ENCODE assay signal across 26 cellular contexts in the genomic region with DNA sequence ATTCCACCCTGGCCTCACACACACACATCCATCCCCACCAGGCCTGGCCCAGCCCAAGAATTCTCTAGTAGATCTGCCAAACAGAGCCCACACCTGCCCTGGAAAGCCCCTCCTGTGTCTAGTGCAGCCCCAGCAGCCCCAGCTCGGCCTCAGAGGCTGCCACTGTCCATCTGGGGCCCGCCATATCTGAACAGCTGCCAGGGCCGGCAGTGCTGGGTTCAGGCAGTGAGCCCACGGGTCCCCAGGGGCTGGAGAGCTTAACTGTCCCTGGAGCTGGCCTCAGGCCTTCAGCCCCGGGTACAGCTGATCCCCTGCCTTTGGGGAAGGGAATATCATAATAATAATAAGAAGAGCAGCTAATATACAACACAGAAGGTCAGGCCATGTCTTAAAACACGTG. TPM values are rescaled to one million over a fixed set of nuclear protein-coding genes. Genes with fewer than 3 reads are reported as not detected.
"Had no signal": no experiment of that assay in that cellular context is flagged by ENCODE, and none has a peak within 500 bp of the region (broad histone marks: within the 10 kb centered on the region; RNA-seq: fewer than 3 reads in every experiment).

No MANE protein-coding gene starts in this region.

- H3K27ac Mint-ChIP-seq: activated CD4-positive, alpha-beta memory T cell treated with anti-CD3 and anti-CD28 coated beads for 36 hours; activated naive CD8-positive, alpha-beta T cell; endodermal cell; mesothelial cell of epicardium; stimulated activated naive CD8-positive, alpha-beta T cell treated with anti-CD3 and anti-CD28 coated beads, Interleukin-15, Interleukin-2, amounts not matched to agents 100 ng/mL and 50 ng/mL, for 24 hours; WTC11 had no signal

- H3K9me3 ChIP-seq: prostate gland had no signal

- H3K4me1 ChIP-seq: prostate gland had no signal

- H3K27ac ChIP-seq: dorsolateral prefrontal cortex, prostate gland, tibial nerve had no signal

- H3K4me3 ChIP-seq: dorsolateral prefrontal cortex, lung, prostate gland, tibial nerve had no signal

- H3K36me3 Mint-ChIP-seq: activated CD4-positive, alpha-beta memory T cell treated with anti-CD3 and anti-CD28 coated beads for 36 hours; activated naive CD8-positive, alpha-beta T cell; mesothelial cell of epicardium had no signal

- ATAC-seq: left lobe of liver, right cardiac atrium, WTC11 had no signal

- DNase-seq: activated CD4-positive, alpha-beta memory T cell treated with anti-CD3 and anti-CD28 coated beads for 36 hours; activated CD4-positive, alpha-beta T cell treated with anti-CD3 and anti-CD28 coated beads for 4 hours; activated T-cell treated with anti-CD3 and anti-CD28 coated beads for 4 hours; amniotic stem cell; caudate nucleus; endodermal cell; kidney; small intestine; stimulated activated CD4-positive, alpha-beta T cell treated with anti-CD3 and anti-CD28 coated beads, Interleukin-15, amount 100 ng/mL, for 24 hours; stimulated activated CD4-positive, alpha-beta T cell treated with anti-CD3 and anti-CD28 coated beads, Interleukin-2, amount 100 ng/mL, for 48 hours had no signal

- H3K4me3 Mint-ChIP-seq: activated CD4-positive, alpha-beta memory T cell treated with anti-CD3 and anti-CD28 coated beads for 36 hours; activated naive CD8-positive, alpha-beta T cell; endodermal cell; mesothelial cell of epicardium; neural crest cell; stimulated activated naive CD8-positive, alpha-beta T cell treated with anti-CD3 and anti-CD28 coated beads, Interleukin-15, Interleukin-2, amounts not matched to agents 100 ng/mL and 50 ng/mL, for 24 hours; WTC11 had no signal

- H3K9me3 Mint-ChIP-seq: mesothelial cell of epicardium; neural crest cell; stimulated activated naive CD8-positive, alpha-beta T cell treated with anti-CD3 and anti-CD28 coated beads, Interleukin-15, Interleukin-2, amounts not matched to agents 100 ng/mL and 50 ng/mL, for 24 hours had no signal

- H3K36me3 ChIP-seq: prostate gland, tibial nerve had no signal

- FAIRE-seq: kidney, small intestine, TTC549 had no signal

RNA-seq across cellular contexts. Expression of gene MYL10, which starts 0.6 kb away (rescaled TPM):
- total RNA-seq: activated CD4-positive, alpha-beta memory T cell treated with anti-CD3 and anti-CD28 coated beads for 36 hours; dorsolateral prefrontal cortex; endodermal cell; epithelial cell of proximal tubule; fibroblast of lung; kidney; left lobe of liver; lung; mesothelial cell of epicardium; neural crest cell; osteocyte; prostate gland; right cardiac atrium; T-helper 2 cell treated with Interferon-gamma antibody and Interleukin-4, amounts not matched to agents 100 ng/mL and 5 ng/mL, for 36 hours; tibial nerve; WTC11 had no signal
- polyA plus RNA-seq: fibroblast of lung, lung, right cardiac atrium, small intestine had no signal
